12 cellular contexts compared by ENCODE assay signal in genomic region chr12:78584695-78585094, GRCh38.
DNase-seq lines count a peak whose midpoint lies in the region; ATAC-seq and TF ChIP-seq lines count a peak whose summit lies in the region.
"Had no signal": no experiment of that assay in that cellular context is flagged by ENCODE, and none has a peak within 500 bp of the region (broad histone marks: within the 10 kb centered on the region; RNA-seq: fewer than 3 reads in every experiment).

No MANE protein-coding gene starts in this region.

- H3K4me1 ChIP-seq in BE2C (no peaks in the 10 kb centered on the region), Panc1 (ENCODE audit: control insufficient read depth, insufficient read depth, low read length) (no peaks in the 10 kb centered on the region), foreskin keratinocyte (no peaks in the 10 kb centered on the region)
- H3K4me1 ChIP-seq: left lung, Peyer's patch had no signal

- CTCF ChIA-PET in Panc1 (lab: Charles Lee): no interaction called here

- H3K36me3 ChIP-seq in BE2C (no peaks in the 10 kb centered on the region), Panc1 (ENCODE audit: control insufficient read depth, insufficient read depth, low read length) (no peaks in the 10 kb centered on the region)
- H3K36me3 ChIP-seq: left lung, Peyer's patch had no signal

- H3K27me3 ChIP-seq in BE2C (no peaks in the 10 kb centered on the region), Panc1 (ENCODE audit: control insufficient read depth, insufficient read depth, low read length) (no peaks in the 10 kb centered on the region), foreskin keratinocyte (no peaks in the 10 kb centered on the region)
- H3K27me3 ChIP-seq: left lung, Peyer's patch had no signal

- intact Hi-C loops in Panc1 (cut with micrococcal nuclease; ENCODE audit: unreplicated experiment): loop anchor here (10.0 kb wide), 1 partner anchor 400 kb away; no protein-coding TSS in a partner anchor

- H3K4me3 ChIP-seq in BE2C (ENCODE audit: low read depth, low read length) (no peak overlapping the region), Panc1 (ENCODE audit: low read depth in 2 of 2, low read length in 2 of 2) (no peak overlapping the region)
- H3K4me3 ChIP-seq: coronary artery, left lung, Peyer's patch had no signal

- DNase-seq in BE2C: peak; percentile 38
- no peak for DNase-seq in Panc1 (ENCODE audit: low read depth, low spot score)
- DNase-seq in foreskin keratinocyte: no peak
- DNase-seq in NCI-H146 treated with DMSO at 0.1 percent for 48 hours (lab: John Stamatoyannopoulos, UW; ENCODE audit: unreplicated experiment): no peak
- no peak for DNase-seq in AG08395 (ENCODE audit: low spot score)
- DNase-seq: left lung, Peyer's patch, small intestine had no signal

- in situ Hi-C loops in Panc1 (cut with HindIII; ENCODE audit: low pct_unique_long_range_greater_than_20kb, low sequenced_read_pairs): no loop called here

- ATAC-seq in GM18868 (IDR thresholded peaks at IDR 0.05; ENCODE audit: unreplicated experiment): peak; percentile 42
- ATAC-seq in Panc1: no peak
- ATAC-seq in foreskin keratinocyte: no peak
- no peak for ATAC-seq in GM18870 (IDR thresholded peaks at IDR 0.05; ENCODE audit: unreplicated experiment)
- ATAC-seq in HG03521 (IDR thresholded peaks at IDR 0.05; ENCODE audit: unreplicated experiment): no peak
- ATAC-seq: left lung had no signal

- H3K27ac ChIP-seq in Panc1 (ENCODE audit: low read length) (no peak overlapping the region), foreskin keratinocyte (no peak overlapping the region)
- H3K27ac ChIP-seq: coronary artery, left lung, Peyer's patch had no signal

- POLR2A ChIA-PET in Panc1 (lab: Charles Lee): no interaction called here

- TF ChIP-seq CTCF in BE2C (IDR thresholded peaks at IDR 0.05; ENCODE audit: low read depth, low read length) (peak; percentile 60), Panc1 (IDR thresholded peaks at IDR 0.05) (peak; percentile 36), foreskin keratinocyte (conservative IDR thresholded peaks at IDR 0.05) (peak; percentile 39)

- BruUV-seq in Panc1 (replicated peaks; lab: Mats Ljungman, UMichigan): no TSS peak

- peaks cover 3% of the 10 kb centered on the region; the same call in 1 of the 2 replicates for H3K9me3 ChIP-seq in BE2C
- H3K9me3 ChIP-seq in Panc1 (ENCODE audit: control insufficient read depth, insufficient read depth, low read depth, low read length): peaks cover 19% of the 10 kb centered on the region; the same call in 1 of the 2 replicates
